2 cellular contexts compared by ENCODE assay signal in the genomic region with DNA sequence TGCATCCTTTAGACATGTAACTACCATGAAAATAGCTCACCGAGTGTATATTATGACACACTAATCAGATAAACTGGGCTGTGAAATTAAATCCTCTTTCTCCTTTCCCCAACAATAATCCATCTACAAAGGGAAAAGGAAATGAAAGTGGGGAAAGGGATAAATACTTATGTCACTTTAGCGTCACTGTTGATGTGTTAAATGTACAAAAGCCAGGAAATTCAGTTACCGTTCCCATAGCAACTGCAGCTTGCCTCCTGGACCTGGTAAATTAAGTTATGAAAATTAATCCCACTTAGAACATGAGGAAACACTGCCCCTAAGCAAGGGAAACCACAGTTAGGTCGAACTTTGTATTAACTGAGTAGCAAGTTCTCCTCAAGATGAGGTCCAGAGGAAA.
TF ChIP-seq lines count a peak whose summit lies in the region.

No MANE protein-coding gene starts in this region.

TF ChIP-seq in SK-N-SH, 30 proteins besides CTCF, POLR2A, EP300 and RAD21:
- TF ChIP-seq RCOR1 (IDR thresholded peaks at IDR 0.05; ENCODE audit: low read length) = peak; percentile 71; the same call in 1 of the 2 replicates
- peak; percentile 71 for TF ChIP-seq CHD2 (IDR thresholded peaks at IDR 0.05; ENCODE audit: low read length, partially characterized antibody)
- no peak for TF ChIP-seq FOXJ3 (CRISPR knock-in tag; IDR thresholded peaks at IDR 0.05)
- peak; percentile 68; the same call in 1 of the 2 replicates for TF ChIP-seq MXI1 (IDR thresholded peaks at IDR 0.05; ENCODE audit: low read depth, low read length)
- TF ChIP-seq ELF1 (IDR thresholded peaks at IDR 0.05) = no peak
- 0 out of 2 replicates have a peak, but pooled peaks have one; percentile 16 for TF ChIP-seq RFX5 (IDR thresholded peaks at IDR 0.05; ENCODE audit: low read length)
- 0 out of 2 replicates have a peak, but pooled peaks have one; percentile 9 for TF ChIP-seq SMC3 (IDR thresholded peaks at IDR 0.05; ENCODE audit: low read depth, low read length)
- TF ChIP-seq, protein P1, sequence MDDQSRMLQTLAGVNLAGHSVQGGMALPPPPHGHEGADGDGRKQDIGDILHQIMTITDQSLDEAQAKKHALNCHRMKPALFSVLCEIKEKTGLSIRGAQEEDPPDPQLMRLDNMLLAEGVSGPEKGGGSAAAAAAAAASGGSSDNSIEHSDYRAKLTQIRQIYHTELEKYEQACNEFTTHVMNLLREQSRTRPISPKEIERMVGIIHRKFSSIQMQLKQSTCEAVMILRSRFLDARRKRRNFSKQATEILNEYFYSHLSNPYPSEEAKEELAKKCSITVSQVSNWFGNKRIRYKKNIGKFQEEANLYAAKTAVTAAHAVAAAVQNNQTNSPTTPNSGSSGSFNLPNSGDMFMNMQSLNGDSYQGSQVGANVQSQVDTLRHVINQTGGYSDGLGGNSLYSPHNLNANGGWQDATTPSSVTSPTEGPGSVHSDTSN (IDR thresholded peaks at IDR 0.05) = no peak
- no peak for TF ChIP-seq USF2 (IDR thresholded peaks at IDR 0.05; ENCODE audit: borderline replicate concordance, low read depth, low read length)
- no peak for TF ChIP-seq MEF2A (IDR thresholded peaks at IDR 0.05; ENCODE audit: borderline replicate concordance, low read depth)
- TF ChIP-seq GABPA (IDR thresholded peaks at IDR 0.05; ENCODE audit: low read depth) = no peak
TF ChIP-seq in SK-N-SH: peak in this region for 5.

TF ChIP-seq in endothelial cell of umbilical vein, 7 proteins besides CTCF, POLR2A, EP300 and RAD21:
- no peak for TF ChIP-seq EZH2 (IDR thresholded peaks at IDR 0.05; ENCODE audit: borderline replicate concordance, low read depth, low read length, severe bottlenecking)
- TF ChIP-seq, protein P2, sequence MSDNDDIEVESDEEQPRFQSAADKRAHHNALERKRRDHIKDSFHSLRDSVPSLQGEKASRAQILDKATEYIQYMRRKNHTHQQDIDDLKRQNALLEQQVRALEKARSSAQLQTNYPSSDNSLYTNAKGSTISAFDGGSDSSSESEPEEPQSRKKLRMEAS (IDR thresholded peaks at IDR 0.05; ENCODE audit: insufficient read depth, insufficient read length) = no peak
- TF ChIP-seq POLR2AphosphoS5 (IDR thresholded peaks at IDR 0.05; ENCODE audit: insufficient read depth, low read depth, low read length) = no peak
- no peak for TF ChIP-seq JUN (IDR thresholded peaks at IDR 0.05; ENCODE audit: borderline replicate concordance, insufficient read depth, insufficient read length, low read depth)
- TF ChIP-seq MYC (IDR thresholded peaks at IDR 0.05; ENCODE audit: low read depth, low read length) = no peak
- TF ChIP-seq GATA2 (IDR thresholded peaks at IDR 0.05; ENCODE audit: insufficient read depth, insufficient read length, low read depth, low read length) = no peak
- TF ChIP-seq FOS (IDR thresholded peaks at IDR 0.05; ENCODE audit: borderline replicate concordance, insufficient read depth, low read length) = no peak
TF ChIP-seq in endothelial cell of umbilical vein: peak in this region for 0.
